Comparison of ENCODE assay signal across 1 cellular context in the genomic region with DNA sequence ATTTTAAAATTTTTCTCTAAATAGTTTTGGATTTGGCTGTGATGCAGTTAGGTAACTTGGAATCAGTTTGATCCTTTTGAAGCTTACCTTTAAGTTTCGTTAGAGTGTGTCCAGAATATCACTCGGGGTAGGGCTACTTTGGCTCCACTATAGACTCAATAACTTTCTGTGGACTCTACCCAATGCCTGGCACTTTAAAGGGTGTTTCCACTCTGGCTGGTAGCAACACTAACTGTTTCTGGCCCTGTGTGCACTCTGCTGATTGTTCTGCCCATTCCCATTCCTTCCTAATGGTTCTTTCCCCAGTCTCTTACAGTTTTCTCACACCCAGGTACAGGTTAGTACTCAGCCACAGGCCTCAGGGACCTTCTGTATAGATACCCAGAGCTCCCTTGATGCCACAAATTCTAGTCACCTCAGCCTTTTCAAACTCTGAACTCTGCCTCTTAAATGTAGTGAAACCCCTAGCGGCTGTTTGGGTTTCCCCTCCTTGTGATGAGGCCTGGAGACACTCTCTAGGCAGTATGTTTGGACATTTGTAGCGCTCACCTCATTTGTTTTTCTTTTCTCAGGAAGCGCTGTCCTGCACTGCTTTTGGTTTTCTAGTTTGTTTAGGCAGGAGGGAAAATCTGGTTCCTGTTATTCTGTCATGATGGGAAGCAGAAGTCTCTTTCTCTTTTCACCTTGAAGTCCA.
A peak's percentile ranks its signal among the peaks of the same experiment; 100 is the strongest.
TF ChIP-seq lines count a peak whose summit lies in the region.

No MANE protein-coding gene starts in this region.

TF ChIP-seq in GM12878, 131 proteins besides CTCF, POLR2A, EP300 and RAD21 (continued from another document):
- TF ChIP-seq, protein P1, sequence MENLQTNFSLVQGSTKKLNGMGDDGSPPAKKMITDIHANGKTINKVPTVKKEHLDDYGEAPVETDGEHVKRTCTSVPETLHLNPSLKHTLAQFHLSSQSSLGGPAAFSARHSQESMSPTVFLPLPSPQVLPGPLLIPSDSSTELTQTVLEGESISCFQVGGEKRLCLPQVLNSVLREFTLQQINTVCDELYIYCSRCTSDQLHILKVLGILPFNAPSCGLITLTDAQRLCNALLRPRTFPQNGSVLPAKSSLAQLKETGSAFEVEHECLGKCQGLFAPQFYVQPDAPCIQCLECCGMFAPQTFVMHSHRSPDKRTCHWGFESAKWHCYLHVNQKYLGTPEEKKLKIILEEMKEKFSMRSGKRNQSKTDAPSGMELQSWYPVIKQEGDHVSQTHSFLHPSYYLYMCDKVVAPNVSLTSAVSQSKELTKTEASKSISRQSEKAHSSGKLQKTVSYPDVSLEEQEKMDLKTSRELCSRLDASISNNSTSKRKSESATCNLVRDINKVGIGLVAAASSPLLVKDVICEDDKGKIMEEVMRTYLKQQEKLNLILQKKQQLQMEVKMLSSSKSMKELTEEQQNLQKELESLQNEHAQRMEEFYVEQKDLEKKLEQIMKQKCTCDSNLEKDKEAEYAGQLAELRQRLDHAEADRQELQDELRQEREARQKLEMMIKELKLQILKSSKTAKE (IDR thresholded peaks at IDR 0.05; ENCODE audit: low read depth, poor library complexity, severe bottlenecking), result peak; percentile 37
- TF ChIP-seq, protein P2, sequence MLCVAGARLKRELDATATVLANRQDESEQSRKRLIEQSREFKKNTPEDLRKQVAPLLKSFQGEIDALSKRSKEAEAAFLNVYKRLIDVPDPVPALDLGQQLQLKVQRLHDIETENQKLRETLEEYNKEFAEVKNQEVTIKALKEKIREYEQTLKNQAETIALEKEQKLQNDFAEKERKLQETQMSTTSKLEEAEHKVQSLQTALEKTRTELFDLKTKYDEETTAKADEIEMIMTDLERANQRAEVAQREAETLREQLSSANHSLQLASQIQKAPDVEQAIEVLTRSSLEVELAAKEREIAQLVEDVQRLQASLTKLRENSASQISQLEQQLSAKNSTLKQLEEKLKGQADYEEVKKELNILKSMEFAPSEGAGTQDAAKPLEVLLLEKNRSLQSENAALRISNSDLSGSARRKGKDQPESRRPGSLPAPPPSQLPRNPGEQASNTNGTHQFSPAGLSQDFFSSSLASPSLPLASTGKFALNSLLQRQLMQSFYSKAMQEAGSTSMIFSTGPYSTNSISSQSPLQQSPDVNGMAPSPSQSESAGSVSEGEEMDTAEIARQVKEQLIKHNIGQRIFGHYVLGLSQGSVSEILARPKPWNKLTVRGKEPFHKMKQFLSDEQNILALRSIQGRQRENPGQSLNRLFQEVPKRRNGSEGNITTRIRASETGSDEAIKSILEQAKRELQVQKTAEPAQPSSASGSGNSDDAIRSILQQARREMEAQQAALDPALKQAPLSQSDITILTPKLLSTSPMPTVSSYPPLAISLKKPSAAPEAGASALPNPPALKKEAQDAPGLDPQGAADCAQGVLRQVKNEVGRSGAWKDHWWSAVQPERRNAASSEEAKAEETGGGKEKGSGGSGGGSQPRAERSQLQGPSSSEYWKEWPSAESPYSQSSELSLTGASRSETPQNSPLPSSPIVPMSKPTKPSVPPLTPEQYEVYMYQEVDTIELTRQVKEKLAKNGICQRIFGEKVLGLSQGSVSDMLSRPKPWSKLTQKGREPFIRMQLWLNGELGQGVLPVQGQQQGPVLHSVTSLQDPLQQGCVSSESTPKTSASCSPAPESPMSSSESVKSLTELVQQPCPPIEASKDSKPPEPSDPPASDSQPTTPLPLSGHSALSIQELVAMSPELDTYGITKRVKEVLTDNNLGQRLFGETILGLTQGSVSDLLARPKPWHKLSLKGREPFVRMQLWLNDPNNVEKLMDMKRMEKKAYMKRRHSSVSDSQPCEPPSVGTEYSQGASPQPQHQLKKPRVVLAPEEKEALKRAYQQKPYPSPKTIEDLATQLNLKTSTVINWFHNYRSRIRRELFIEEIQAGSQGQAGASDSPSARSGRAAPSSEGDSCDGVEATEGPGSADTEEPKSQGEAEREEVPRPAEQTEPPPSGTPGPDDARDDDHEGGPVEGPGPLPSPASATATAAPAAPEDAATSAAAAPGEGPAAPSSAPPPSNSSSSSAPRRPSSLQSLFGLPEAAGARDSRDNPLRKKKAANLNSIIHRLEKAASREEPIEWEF (IDR thresholded peaks at IDR 0.05; ENCODE audit: insufficient replicate concordance, low read depth, low read length), result no peak
- TF ChIP-seq YY1 (IDR thresholded peaks at IDR 0.05; ENCODE audit: low read depth, low read length) (no peak), IKZF2 (IDR thresholded peaks at IDR 0.05) (peak in 1 of 2 experiments; percentile 23; a peak in 1 of 4 replicates), DPF2 (IDR thresholded peaks at IDR 0.05) (no peak), NBN (IDR thresholded peaks at IDR 0.05) (peak; percentile 50), MEF2B (IDR thresholded peaks at IDR 0.05; ENCODE audit: partially characterized antibody, poor library complexity, severe bottlenecking) (peak; percentile 74)
- TF ChIP-seq, protein P3, sequence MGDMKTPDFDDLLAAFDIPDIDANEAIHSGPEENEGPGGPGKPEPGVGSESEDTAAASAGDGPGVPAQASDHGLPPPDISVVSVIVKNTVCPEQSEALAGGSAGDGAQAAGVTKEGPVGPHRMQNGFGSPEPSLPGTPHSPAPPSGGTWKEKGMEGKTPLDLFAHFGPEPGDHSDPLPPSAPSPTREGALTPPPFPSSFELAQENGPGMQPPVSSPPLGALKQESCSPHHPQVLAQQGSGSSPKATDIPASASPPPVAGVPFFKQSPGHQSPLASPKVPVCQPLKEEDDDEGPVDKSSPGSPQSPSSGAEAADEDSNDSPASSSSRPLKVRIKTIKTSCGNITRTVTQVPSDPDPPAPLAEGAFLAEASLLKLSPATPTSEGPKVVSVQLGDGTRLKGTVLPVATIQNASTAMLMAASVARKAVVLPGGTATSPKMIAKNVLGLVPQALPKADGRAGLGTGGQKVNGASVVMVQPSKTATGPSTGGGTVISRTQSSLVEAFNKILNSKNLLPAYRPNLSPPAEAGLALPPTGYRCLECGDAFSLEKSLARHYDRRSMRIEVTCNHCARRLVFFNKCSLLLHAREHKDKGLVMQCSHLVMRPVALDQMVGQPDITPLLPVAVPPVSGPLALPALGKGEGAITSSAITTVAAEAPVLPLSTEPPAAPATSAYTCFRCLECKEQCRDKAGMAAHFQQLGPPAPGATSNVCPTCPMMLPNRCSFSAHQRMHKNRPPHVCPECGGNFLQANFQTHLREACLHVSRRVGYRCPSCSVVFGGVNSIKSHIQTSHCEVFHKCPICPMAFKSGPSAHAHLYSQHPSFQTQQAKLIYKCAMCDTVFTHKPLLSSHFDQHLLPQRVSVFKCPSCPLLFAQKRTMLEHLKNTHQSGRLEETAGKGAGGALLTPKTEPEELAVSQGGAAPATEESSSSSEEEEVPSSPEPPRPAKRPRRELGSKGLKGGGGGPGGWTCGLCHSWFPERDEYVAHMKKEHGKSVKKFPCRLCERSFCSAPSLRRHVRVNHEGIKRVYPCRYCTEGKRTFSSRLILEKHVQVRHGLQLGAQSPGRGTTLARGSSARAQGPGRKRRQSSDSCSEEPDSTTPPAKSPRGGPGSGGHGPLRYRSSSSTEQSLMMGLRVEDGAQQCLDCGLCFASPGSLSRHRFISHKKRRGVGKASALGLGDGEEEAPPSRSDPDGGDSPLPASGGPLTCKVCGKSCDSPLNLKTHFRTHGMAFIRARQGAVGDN (IDR thresholded peaks at IDR 0.05), result peak; percentile 42; the same call in 1 of the 2 replicates
- TF ChIP-seq, protein P4, sequence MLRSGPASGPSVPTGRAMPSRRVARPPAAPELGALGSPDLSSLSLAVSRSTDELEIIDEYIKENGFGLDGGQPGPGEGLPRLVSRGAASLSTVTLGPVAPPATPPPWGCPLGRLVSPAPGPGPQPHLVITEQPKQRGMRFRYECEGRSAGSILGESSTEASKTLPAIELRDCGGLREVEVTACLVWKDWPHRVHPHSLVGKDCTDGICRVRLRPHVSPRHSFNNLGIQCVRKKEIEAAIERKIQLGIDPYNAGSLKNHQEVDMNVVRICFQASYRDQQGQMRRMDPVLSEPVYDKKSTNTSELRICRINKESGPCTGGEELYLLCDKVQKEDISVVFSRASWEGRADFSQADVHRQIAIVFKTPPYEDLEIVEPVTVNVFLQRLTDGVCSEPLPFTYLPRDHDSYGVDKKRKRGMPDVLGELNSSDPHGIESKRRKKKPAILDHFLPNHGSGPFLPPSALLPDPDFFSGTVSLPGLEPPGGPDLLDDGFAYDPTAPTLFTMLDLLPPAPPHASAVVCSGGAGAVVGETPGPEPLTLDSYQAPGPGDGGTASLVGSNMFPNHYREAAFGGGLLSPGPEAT (IDR thresholded peaks at IDR 0.05; ENCODE audit: low read depth), result peak; percentile 74
